In the genomic region with DNA sequence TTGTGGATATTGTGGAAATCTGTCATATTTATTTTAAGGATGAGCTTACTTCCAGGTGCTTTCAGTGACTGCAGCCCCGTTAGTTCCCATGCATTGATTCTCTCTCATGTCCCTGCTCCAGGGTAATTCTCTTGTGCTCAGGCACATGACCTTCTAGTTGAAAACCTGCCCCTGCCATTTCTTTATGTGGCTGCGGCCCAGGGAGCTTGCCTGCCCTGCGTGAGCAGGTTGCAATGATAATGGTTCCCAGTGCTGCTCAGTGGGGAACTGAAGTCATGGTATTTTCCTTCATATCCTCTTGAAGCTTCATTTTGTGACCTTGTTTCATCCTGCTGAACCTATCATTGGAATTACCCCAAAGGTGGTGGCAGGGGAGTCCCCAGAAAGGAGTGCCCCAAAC, we compare ENCODE assay signal across 16 cellular contexts.
DNase-seq lines count a peak whose midpoint lies in the region; ATAC-seq and TF ChIP-seq lines count a peak whose summit lies in the region.
"Had no signal": no experiment of that assay in that cellular context is flagged by ENCODE, and none has a peak within 500 bp of the region (broad histone marks: within the 10 kb centered on the region; RNA-seq: fewer than 3 reads in every experiment).

No MANE protein-coding gene starts in this region.

- no peak overlapping the region for H3K9ac ChIP-seq in HUES48 (ENCODE audit: low read depth, low read length)
- no peak overlapping the region for H3K9ac ChIP-seq in iPS-20b (ENCODE audit: low read depth, low read length)
- H3K9ac ChIP-seq: BLaER1 had no signal

- H3K27me3 Mint-ChIP-seq in T-helper 17 cell (no peaks in the 10 kb centered on the region), MCF 10A (ENCODE audit: insufficient read depth, unreplicated experiment) (no peaks in the 10 kb centered on the region)
- H3K27me3 Mint-ChIP-seq: CD8-positive, alpha-beta memory T cell had no signal

- POLR2A ChIA-PET in MCF 10A (lab: Yijun Ruan, JAX), result interaction anchor here (0.6 to 1.2 kb wide), 2 partner anchors 88 to 143 kb away, joined by 3 to 5 read pairs; no protein-coding TSS in a partner anchor

- H3K27ac Mint-ChIP-seq in T-helper 17 cell, result peak overlapping the region; percentile 59
- H3K27ac Mint-ChIP-seq in MCF 10A (ENCODE audit: low read depth, unreplicated experiment), result no peak overlapping the region

- H3K4me1 Mint-ChIP-seq in T-helper 17 cell (peaks cover 23% of the 10 kb centered on the region), MCF 10A (ENCODE audit: insufficient read depth, unreplicated experiment) (peaks cover 1% of the 10 kb centered on the region)

- in situ Hi-C loops in KBM-7 (cut with MboI; ENCODE audit: low pct_unique_long_range_greater_than_20kb, low sequenced_read_pairs), result no loop called here

- H3K27ac ChIP-seq in HUES48 (ENCODE audit: low read depth, low read length), result peak overlapping the region; percentile 71
- H3K27ac ChIP-seq in iPS-20b (ENCODE audit: low read length), result no peak overlapping the region
- H3K27ac ChIP-seq: BLaER1 had no signal

- H3K4me1 ChIP-seq in HUES48 (ENCODE audit: control insufficient read depth, insufficient read depth, low read length) (peaks cover 11% of the 10 kb centered on the region), iPS-20b (ENCODE audit: insufficient read depth, low read length) (peaks cover 5% of the 10 kb centered on the region; the same call in 1 of the 2 replicates)
- H3K4me1 ChIP-seq: BLaER1, Caco-2 had no signal

- H3K9me3 ChIP-seq in HUES48 (ENCODE audit: control insufficient read depth, insufficient read depth, low read length) (no peaks in the 10 kb centered on the region), T-helper 17 cell (ENCODE audit: control insufficient read depth, low read length, poor library complexity, severe bottlenecking) (no peaks in the 10 kb centered on the region), iPS-20b (ENCODE audit: insufficient read depth, low read depth, low read length) (no peaks in the 10 kb centered on the region)
- H3K9me3 ChIP-seq: BLaER1, Caco-2 had no signal

- no peak for ATAC-seq in T-helper 17 cell
- ATAC-seq in GM18519 (IDR thresholded peaks at IDR 0.05; ENCODE audit: low FRiP score, unreplicated experiment), result no peak

- DNase-seq in ELF-1 (ENCODE audit: low read depth, low spot score) (peak; percentile 6), T-helper 17 cell (no peak), KBM-7 (no peak), MCF 10A (ENCODE audit: unreplicated experiment) (no peak)
- DNase-seq in activated CD4-positive, CD25-positive, alpha-beta regulatory T cell treated with anti-CD3 and anti-CD28 coated beads, Interleukin-2, amount 50 U/mL, for 72 hours, result no peak
- DNase-seq: 8988T; AML-193; Caco-2; CD8-positive, alpha-beta memory T cell; DND-41; GF-D8; H9 had no signal

- intact Hi-C loops in MCF 10A (cut with micrococcal nuclease), result no loop called here

- H3K4me3 ChIP-seq in HUES48 (ENCODE audit: low read depth, low read length) (no peak overlapping the region), iPS-20b (ENCODE audit: low read length) (peak overlapping the region; percentile 6; the same call in 1 of the 2 replicates)
- H3K4me3 ChIP-seq: BLaER1 had no signal

- BruUV-seq in MCF 10A (replicated peaks; lab: Mats Ljungman, UMichigan), result no TSS peak

- H3K9me3 Mint-ChIP-seq in MCF 10A (ENCODE audit: unreplicated experiment), result no peaks in the 10 kb centered on the region
- H3K9me3 Mint-ChIP-seq: CD8-positive, alpha-beta memory T cell; H9 had no signal

- H3K36me3 Mint-ChIP-seq in T-helper 17 cell (ENCODE audit: low read depth), result peaks cover 2% of the 10 kb centered on the region
- no peaks in the 10 kb centered on the region for H3K36me3 Mint-ChIP-seq in MCF 10A (ENCODE audit: insufficient read depth, unreplicated experiment)

- H3K36me3 ChIP-seq in HUES48 (ENCODE audit: control insufficient read depth, insufficient read depth, low read length) (no peaks in the 10 kb centered on the region), iPS-20b (ENCODE audit: insufficient read depth, low read depth, low read length) (no peaks in the 10 kb centered on the region)
- H3K36me3 ChIP-seq: BLaER1 had no signal

- H3K4me3 Mint-ChIP-seq in T-helper 17 cell, result no peak overlapping the region
- no peak overlapping the region for H3K4me3 Mint-ChIP-seq in MCF 10A (ENCODE audit: unreplicated experiment)
- H3K4me3 Mint-ChIP-seq: CD8-positive, alpha-beta memory T cell had no signal

- CTCF ChIA-PET in MCF 10A (lab: Yijun Ruan, JAX), result interaction anchor here (0.6 to 2.9 kb wide), 7 partner anchors 11 to 776 kb away, joined by 3 to 21 read pairs (median 4); no protein-coding TSS in a partner anchor

- H3K27me3 ChIP-seq in HUES48 (ENCODE audit: control insufficient read depth, insufficient read depth, low read length) (no peaks in the 10 kb centered on the region), iPS-20b (ENCODE audit: insufficient read depth, low read length) (no peaks in the 10 kb centered on the region)
- H3K27me3 ChIP-seq: BLaER1 had no signal

- TF ChIP-seq CTCF in MCF 10A (IDR thresholded peaks at IDR 0.05; ENCODE audit: unreplicated experiment), result no peak
